16 cellular contexts compared by ENCODE assay signal in genomic region chr11:117159892-117160291, GRCh38. TPM values are rescaled to one million over a fixed set of nuclear protein-coding genes. Genes with fewer than 3 reads are reported as not detected.
A peak's percentile ranks its signal among the peaks of the same experiment; 100 is the strongest.
DNase-seq lines count a peak whose midpoint lies in the region; ATAC-seq, FAIRE-seq and TF ChIP-seq lines count a peak whose summit lies in the region.
"Had no signal": no experiment of that assay in that cellular context is flagged by ENCODE, and none has a peak within 500 bp of the region (broad histone marks: within the 10 kb centered on the region; RNA-seq: fewer than 3 reads in every experiment).

No MANE protein-coding gene starts in this region.

- H3K36me3 ChIP-seq in GM23338 (ENCODE audit: insufficient read depth) (peaks cover 60% of the 10 kb centered on the region), pancreas (peaks cover 0 to 44% (median 14%) of the 10 kb centered on the region in 3 donors)

- H3K27me3 ChIP-seq in GM23338 (ENCODE audit: insufficient read depth): no peaks in the 10 kb centered on the region
- H3K27me3 ChIP-seq in pancreas: no peaks in the 10 kb centered on the region

- no peak overlapping the region for H3K4me2 ChIP-seq in GM23338

- H4K20me1 ChIP-seq in GM23338 (replicated peaks; ENCODE audit: insufficient read depth): peaks cover 55% of the 10 kb centered on the region

- peaks cover 74% of the 10 kb centered on the region for H3K79me2 ChIP-seq in GM23338 (replicated peaks; ENCODE audit: insufficient read depth)

- H2AFZ ChIP-seq in GM23338: no peak overlapping the region

- no peak for ATAC-seq in GM23338
- no peak for ATAC-seq in memory B cell (ENCODE audit: low read depth)
- no peak for ATAC-seq in pancreas
- ATAC-seq: HCT116 had no signal

- H3K36me3 Mint-ChIP-seq in activated naive CD4-positive, alpha-beta T cell treated with anti-CD3 and anti-CD28 coated beads, Interleukin-2, amount 50 U/mL, for 24 hours: peaks cover 2% of the 10 kb centered on the region
- H3K36me3 Mint-ChIP-seq in GM23338 (ENCODE audit: low read depth): peaks cover 75% of the 10 kb centered on the region
- H3K36me3 Mint-ChIP-seq in memory B cell: peaks cover 12% of the 10 kb centered on the region

- H3K27ac ChIP-seq in GM23338 (ENCODE audit: low read depth) (peak overlapping the region; percentile 56; the same call in 1 of the 2 replicates), pancreas (no peak overlapping the region)

- H3K9me3 ChIP-seq in pancreas: no peaks in the 10 kb centered on the region

- no peaks in the 10 kb centered on the region for H3K9me2 ChIP-seq in GM23338 (ENCODE audit: insufficient read depth)

- 86 to 93% methylated on average over 2 of the region's 2 CpGs for WGBS in pancreas, 2 donors

- H3K4me3 Mint-ChIP-seq in activated naive CD4-positive, alpha-beta T cell treated with anti-CD3 and anti-CD28 coated beads, Interleukin-2, amount 50 U/mL, for 24 hours: no peak overlapping the region
- H3K4me3 Mint-ChIP-seq in GM23338: no peak overlapping the region
- no peak overlapping the region for H3K4me3 Mint-ChIP-seq in memory B cell
- H3K4me3 Mint-ChIP-seq: CD4-positive, alpha-beta memory T cell had no signal

- H3F3A ChIP-seq in GM23338 (replicated peaks; ENCODE audit: low read depth): peaks cover 5% of the 10 kb centered on the region; the same call in 1 of the 2 replicates

- H3K27ac Mint-ChIP-seq in activated naive CD4-positive, alpha-beta T cell treated with anti-CD3 and anti-CD28 coated beads, Interleukin-2, amount 50 U/mL, for 24 hours: peak overlapping the region; percentile 55
- H3K27ac Mint-ChIP-seq in GM23338 (no peak overlapping the region), memory B cell (peak overlapping the region; percentile 65)

- no peak for DNase-seq in activated naive CD4-positive, alpha-beta T cell treated with Interleukin-2 at 50 U/mL for 16 hours
- DNase-seq in GM23338 (ENCODE audit: low spot score) (no peak), memory B cell (ENCODE audit: low spot score in 2 of 2) (no peak), GF-D8 (lab: John Stamatoyannopoulos, UW) (no peak), pancreas (no peak), NCI-H1092 (lab: John Stamatoyannopoulos, UW) (no peak)
- DNase-seq: CD4-positive, alpha-beta memory T cell; DMS79; NCI-H187 treated with DMSO at 0.1 percent for 48 hours; NCI-H446; NCI-H69; NK-92 treated with Interleukin-12 subunit alpha and Interleukin-12 subunit beta, amount 100 ng/mL, for 24 hours; RPMI8226 had no signal

- TF ChIP-seq CTCF in GM23338 (conservative IDR thresholded peaks at IDR 0.05; ENCODE audit: low read depth in 2 of 2) (no peak), pancreas (IDR thresholded peaks at IDR 0.05) (no peak)

- peaks cover 20% of the 10 kb centered on the region for H3K4me1 Mint-ChIP-seq in activated naive CD4-positive, alpha-beta T cell treated with anti-CD3 and anti-CD28 coated beads, Interleukin-2, amount 50 U/mL, for 24 hours
- no peaks in the 10 kb centered on the region for H3K4me1 Mint-ChIP-seq in GM23338
- H3K4me1 Mint-ChIP-seq in memory B cell: peaks cover 18% of the 10 kb centered on the region

- no peaks in the 10 kb centered on the region for H3K27me3 Mint-ChIP-seq in activated naive CD4-positive, alpha-beta T cell treated with anti-CD3 and anti-CD28 coated beads, Interleukin-2, amount 50 U/mL, for 24 hours
- H3K27me3 Mint-ChIP-seq in GM23338 (ENCODE audit: insufficient read depth, low read depth, poor library complexity): no peaks in the 10 kb centered on the region
- no peaks in the 10 kb centered on the region for H3K27me3 Mint-ChIP-seq in memory B cell
- H3K27me3 Mint-ChIP-seq: CD4-positive, alpha-beta memory T cell had no signal

- H3K9me3 Mint-ChIP-seq in activated naive CD4-positive, alpha-beta T cell treated with anti-CD3 and anti-CD28 coated beads, Interleukin-2, amount 50 U/mL, for 24 hours: no peaks in the 10 kb centered on the region
- H3K9me3 Mint-ChIP-seq in GM23338 (no peaks in the 10 kb centered on the region; the same call in 2 of the 3 replicates), memory B cell (no peaks in the 10 kb centered on the region)
- H3K9me3 Mint-ChIP-seq: CD4-positive, alpha-beta memory T cell had no signal

- H3K4me1 ChIP-seq in GM23338 (ENCODE audit: insufficient read depth): no peaks in the 10 kb centered on the region
- H3K4me1 ChIP-seq in pancreas: no peaks in the 10 kb centered on the region

- no peak for FAIRE-seq in pancreas (lab: Jason Lieb, UNC)
- FAIRE-seq: D721Med had no signal

- H3K4me3 ChIP-seq in GM23338 (no peak overlapping the region), pancreas (no peak overlapping the region)

- intact Hi-C loops in pancreas (cut with DNase I): no loop called here

TF ChIP-seq in GM23338, 12 proteins besides CTCF, POLR2A, EP300 and RAD21 (continues in another document):
- TF ChIP-seq ZNF331 (CRISPR knock-in tag; IDR thresholded peaks at IDR 0.05; ENCODE audit: low read depth) (no peak), ZNF462 (CRISPR knock-in tag; IDR thresholded peaks at IDR 0.05) (no peak)

RNA-seq across cellular contexts. Expression of gene PAFAH1B2, which starts 15.8 kb away (rescaled TPM):
- 143 and 148 TPM in 2 replicates for total RNA-seq in GM23338 (2014; rRNA removed; shearing (Covaris generic))
- polyA plus RNA-seq in GM23338 (2016; fragmentation: Nextera tagmentation; extraction: Ambion mirVana) (74.1 and 87.5 TPM in 2 replicates), pancreas (10 to 100 TPM; 14.8 to 19.4 TPM)
- 10 to 100 TPM; 21.8 to 47.7 (median 29.1) TPM for total RNA-seq in pancreas

RNA-seq across cellular contexts. Expression of gene SIDT2, which starts 18.7 kb away (rescaled TPM):
- 11.3 and 12.1 TPM in 2 replicates for total RNA-seq in GM23338 (2014; rRNA removed; shearing (Covaris generic))
- polyA plus RNA-seq in GM23338 (2016; fragmentation: Nextera tagmentation; extraction: Ambion mirVana): 7.5 and 9.2 TPM in 2 replicates
- total RNA-seq in pancreas: 100 to 1,000 TPM in 2 of 6 donors, 10 to 100 TPM in 4; 61.9 to 153 (median 82.5) TPM
- polyA plus RNA-seq in pancreas: 10 to 100 TPM; 47.4 to 97.5 TPM

RNA-seq across cellular contexts. Expression of gene TAGLN, which starts 39.3 kb away (rescaled TPM):
- 130 and 138 TPM in 2 replicates for total RNA-seq in GM23338 (2014; rRNA removed; shearing (Covaris generic))
- 86.8 TPM in 2 replicates for polyA plus RNA-seq in GM23338 (2016; fragmentation: Nextera tagmentation; extraction: Ambion mirVana)
- total RNA-seq in pancreas: 100 to 1,000 TPM in 1 of 6 donors, 10 to 100 TPM in 5; 24.1 to 100 (median 59.6) TPM
- polyA plus RNA-seq in pancreas: 100 to 1,000 TPM; 363 to 430 TPM
